8 cellular contexts compared by ENCODE assay signal in genomic region chr5:91380491-91381133, GRCh38. TPM values are rescaled to one million over a fixed set of nuclear protein-coding genes. Genes with fewer than 3 reads are reported as not detected.
A peak's percentile ranks its signal among the peaks of the same experiment; 100 is the strongest.
DNase-seq lines count a peak whose midpoint lies in the region; ATAC-seq, FAIRE-seq and TF ChIP-seq lines count a peak whose summit lies in the region.

No MANE protein-coding gene starts in this region.

- peak; percentile 85 to 94 for DNase-seq in A549 (ENCODE audit: low read depth in 1 of 2, low spot score in 1 of 2)
- DNase-seq in NCI-H2171 (lab: John Stamatoyannopoulos, UW) = peak; percentile 82
- peak; percentile 88 to 98 for DNase-seq in T47D (ENCODE audit: low read depth in 1 of 2, low spot score in 1 of 2)
- DNase-seq in iPS-NIHi7 (ENCODE audit: extremely low spot score) = peak; percentile 87

- TF ChIP-seq EP300 in A549 (IDR thresholded peaks at IDR 0.05) = 0 out of 5 replicates have a peak, but pooled peaks of 1 of the 2 experiments have one; percentile 19

- TF ChIP-seq CTCF in A549 (IDR thresholded peaks at IDR 0.05) (no peak), VCaP (conservative IDR thresholded peaks at IDR 0.05) (no peak)

- 1% methylated on average over 21 of the region's 39 CpGs for WGBS in A549 (ENCODE audit: missing lambda C conversion rate)

- H3K4me2 ChIP-seq in A549 = peak overlapping the region; percentile 69

- ATAC-seq in A549 = peak; percentile 76 to 84
- ATAC-seq in GM18867 (IDR thresholded peaks at IDR 0.05; ENCODE audit: unreplicated experiment) = peak; percentile 49
- ATAC-seq in HG03103 (IDR thresholded peaks at IDR 0.05; ENCODE audit: low read depth, unreplicated experiment) = peak; percentile 42

- in situ Hi-C loops in T47D (cut with HindIII; ENCODE audit: low pct_unique_long_range_greater_than_20kb, low sequenced_read_pairs) = no loop called here

- no peaks in the 10 kb centered on the region for H3K9me3 ChIP-seq in A549

- no peak for FAIRE-seq in A549 (lab: Jason Lieb, UNC)

- H3K4me3 ChIP-seq in A549 (peak overlapping the region; percentile 60), skin epidermis (peak overlapping the region; percentile 61 to 84 (median 69))

- POLR2A ChIA-PET in A549 (lab: Yijun Ruan, JAX) = interaction anchor here (0.6 to 2.2 kb wide), 36 partner anchors 9 to 971 kb away, joined by 3 to 57 read pairs (median 6); partner anchors contain the start of gene CETN3

- TF ChIP-seq POLR2A in A549 (IDR thresholded peaks at IDR 0.05; ENCODE audit: low read length) = no peak

- CTCF ChIA-PET in A549 (lab: Yijun Ruan, JAX) = interaction anchor here (0.5 to 2.0 kb wide), 8 partner anchors 19 to 682 kb away, joined by 3 to 7 read pairs (median 4); no protein-coding TSS in a partner anchor

- H3K27ac ChIP-seq in A549 (peak overlapping the region; percentile 91 to 96), VCaP (peak overlapping the region; percentile 98), skin epidermis (peak overlapping the region; percentile 92 to 100 (median 97))

- H3K4me1 ChIP-seq in A549 = peaks cover 32% of the 10 kb centered on the region; the same call in 2 of the 3 replicates

- TF ChIP-seq RAD21 in A549 (conservative IDR thresholded peaks at IDR 0.05 in 1 of 2, IDR thresholded peaks at IDR 0.05 in 1 of 2) = no peak

TF ChIP-seq in A549, 52 proteins besides CTCF, POLR2A, EP300 and RAD21:
- TF ChIP-seq HOXA7 (CRISPR knock-in tag; IDR thresholded peaks at IDR 0.05) = peak; percentile 90; the same call in 1 of the 2 replicates
- no peak for TF ChIP-seq RNF2 (IDR thresholded peaks at IDR 0.05; ENCODE audit: borderline replicate concordance, low read depth)
- TF ChIP-seq TFCP2L1 (CRISPR knock-in tag; IDR thresholded peaks at IDR 0.05) = peak; percentile 37; the same call in 1 of the 2 replicates
- peak in 1 of 2 experiments; percentile 47; a peak in 2 of 5 replicates for TF ChIP-seq JUN (IDR thresholded peaks at IDR 0.05)
- TF ChIP-seq CHD2 (IDR thresholded peaks at IDR 0.05; ENCODE audit: low read length, partially characterized antibody) = peak; percentile 31
- TF ChIP-seq TP53 (CRISPR knock-in tag; IDR thresholded peaks at IDR 0.05) = peak; percentile 70
- TF ChIP-seq HDAC2 (IDR thresholded peaks at IDR 0.05) = no peak
- peak; percentile 96 for TF ChIP-seq RFX5 (IDR thresholded peaks at IDR 0.05)
- TF ChIP-seq, protein P1, sequence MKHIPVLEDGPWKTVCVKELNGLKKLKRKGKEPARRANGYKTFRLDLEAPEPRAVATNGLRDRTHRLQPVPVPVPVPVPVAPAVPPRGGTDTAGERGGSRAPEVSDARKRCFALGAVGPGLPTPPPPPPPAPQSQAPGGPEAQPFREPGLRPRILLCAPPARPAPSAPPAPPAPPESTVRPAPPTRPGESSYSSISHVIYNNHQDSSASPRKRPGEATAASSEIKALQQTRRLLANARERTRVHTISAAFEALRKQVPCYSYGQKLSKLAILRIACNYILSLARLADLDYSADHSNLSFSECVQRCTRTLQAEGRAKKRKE (CRISPR knock-in tag; IDR thresholded peaks at IDR 0.05; ENCODE audit: low read depth) = 0 out of 2 replicates have a peak, but pooled peaks have one; percentile 9
- no peak for TF ChIP-seq RARB (CRISPR knock-in tag; IDR thresholded peaks at IDR 0.05)
- TF ChIP-seq, protein P2, sequence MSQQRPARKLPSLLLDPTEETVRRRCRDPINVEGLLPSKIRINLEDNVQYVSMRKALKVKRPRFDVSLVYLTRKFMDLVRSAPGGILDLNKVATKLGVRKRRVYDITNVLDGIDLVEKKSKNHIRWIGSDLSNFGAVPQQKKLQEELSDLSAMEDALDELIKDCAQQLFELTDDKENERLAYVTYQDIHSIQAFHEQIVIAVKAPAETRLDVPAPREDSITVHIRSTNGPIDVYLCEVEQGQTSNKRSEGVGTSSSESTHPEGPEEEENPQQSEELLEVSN (IDR thresholded peaks at IDR 0.05; ENCODE audit: borderline replicate concordance, low read depth) = no peak
- TF ChIP-seq FOSB (CRISPR knock-in tag; IDR thresholded peaks at IDR 0.05) = peak; percentile 93
- 0 out of 2 replicates have a peak, but pooled peaks have one; percentile 28 for TF ChIP-seq MAX (IDR thresholded peaks at IDR 0.05)
TF ChIP-seq in A549: peak in this region for 9.

RNA-seq across cellular contexts. Expression of gene ARRDC3, which starts 2.5 kb away (rescaled TPM):
- polyA plus RNA-seq in A549 (2011; rRNA removed) (32.4 and 36.3 TPM in 2 replicates), A549 (2017; fragmentation: RNase III; extraction: RNeasy Plus Mini Kit Qiagen cat#74134 plus additional on column Dnase treatment) (8.0 to 9.9 TPM (median 9.6 TPM) in 3 replicates)
- 6.1 and 7.0 TPM in 2 replicates for polyA plus RNA-seq in A549 (2012; cell fraction: cytosol; rRNA removed)
- 6.6 and 9.2 TPM in 2 replicates for polyA plus RNA-seq in A549 (2012; cell fraction: nucleus; rRNA removed)
- polyA minus RNA-seq in A549 (2011; rRNA and poly(A)+ RNA removed) = 82.3 and 82.9 TPM in 2 replicates

Comparison
In these comparisons a context has a peak if more than half of its experiments do, and no peak if none do; other contexts are left out.
1. Peak in every context shown above with its lines: DNase-seq, ATAC-seq, H3K4me3 ChIP-seq and H3K27ac ChIP-seq.